In the genomic region with DNA sequence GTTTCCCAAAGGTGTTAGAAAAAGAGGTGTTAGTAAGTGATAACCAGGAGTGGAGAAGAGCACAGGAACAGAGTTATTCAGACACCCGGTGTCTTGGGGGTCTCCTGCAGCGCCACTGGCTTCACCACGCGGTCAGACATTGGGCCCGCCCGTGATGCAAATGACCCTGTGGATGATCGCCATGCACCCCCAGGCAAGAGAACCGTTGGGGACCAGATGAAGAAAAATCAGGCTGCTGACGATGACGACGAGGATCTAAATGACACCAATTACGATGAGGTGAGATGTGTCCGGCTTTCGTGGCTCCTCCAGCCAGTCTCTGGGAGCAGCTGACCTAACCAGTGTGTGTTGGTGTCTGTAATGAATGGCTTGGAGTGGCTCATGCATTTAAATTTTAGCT, we compare ENCODE assay signal across 2 cellular contexts.
TF ChIP-seq lines count a peak whose summit lies in the region.

No MANE protein-coding gene starts in this region.

TF ChIP-seq in HCT116, 20 proteins besides CTCF, POLR2A, EP300 and RAD21:
- TF ChIP-seq CBX3 (IDR thresholded peaks at IDR 0.05; ENCODE audit: low read depth) (no peak), ZBTB33 (IDR thresholded peaks at IDR 0.05; ENCODE audit: extremely low read depth, insufficient replicate concordance, low read length) (no peak)
TF ChIP-seq in HCT116: peak in this region for 0.

TF ChIP-seq in neural cell, 6 proteins besides CTCF, POLR2A, EP300 and RAD21:
- TF ChIP-seq, protein P1, sequence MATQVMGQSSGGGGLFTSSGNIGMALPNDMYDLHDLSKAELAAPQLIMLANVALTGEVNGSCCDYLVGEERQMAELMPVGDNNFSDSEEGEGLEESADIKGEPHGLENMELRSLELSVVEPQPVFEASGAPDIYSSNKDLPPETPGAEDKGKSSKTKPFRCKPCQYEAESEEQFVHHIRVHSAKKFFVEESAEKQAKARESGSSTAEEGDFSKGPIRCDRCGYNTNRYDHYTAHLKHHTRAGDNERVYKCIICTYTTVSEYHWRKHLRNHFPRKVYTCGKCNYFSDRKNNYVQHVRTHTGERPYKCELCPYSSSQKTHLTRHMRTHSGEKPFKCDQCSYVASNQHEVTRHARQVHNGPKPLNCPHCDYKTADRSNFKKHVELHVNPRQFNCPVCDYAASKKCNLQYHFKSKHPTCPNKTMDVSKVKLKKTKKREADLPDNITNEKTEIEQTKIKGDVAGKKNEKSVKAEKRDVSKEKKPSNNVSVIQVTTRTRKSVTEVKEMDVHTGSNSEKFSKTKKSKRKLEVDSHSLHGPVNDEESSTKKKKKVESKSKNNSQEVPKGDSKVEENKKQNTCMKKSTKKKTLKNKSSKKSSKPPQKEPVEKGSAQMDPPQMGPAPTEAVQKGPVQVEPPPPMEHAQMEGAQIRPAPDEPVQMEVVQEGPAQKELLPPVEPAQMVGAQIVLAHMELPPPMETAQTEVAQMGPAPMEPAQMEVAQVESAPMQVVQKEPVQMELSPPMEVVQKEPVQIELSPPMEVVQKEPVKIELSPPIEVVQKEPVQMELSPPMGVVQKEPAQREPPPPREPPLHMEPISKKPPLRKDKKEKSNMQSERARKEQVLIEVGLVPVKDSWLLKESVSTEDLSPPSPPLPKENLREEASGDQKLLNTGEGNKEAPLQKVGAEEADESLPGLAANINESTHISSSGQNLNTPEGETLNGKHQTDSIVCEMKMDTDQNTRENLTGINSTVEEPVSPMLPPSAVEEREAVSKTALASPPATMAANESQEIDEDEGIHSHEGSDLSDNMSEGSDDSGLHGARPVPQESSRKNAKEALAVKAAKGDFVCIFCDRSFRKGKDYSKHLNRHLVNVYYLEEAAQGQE (IDR thresholded peaks at IDR 0.05; ENCODE audit: borderline replicate concordance): no peak
- TF ChIP-seq SMC3 (conservative IDR thresholded peaks at IDR 0.05; ENCODE audit: poor library complexity) (no peak), EZH2 (IDR thresholded peaks at IDR 0.05; ENCODE audit: borderline replicate concordance, insufficient read depth, low read length, poor library complexity, severe bottlenecking) (no peak), MXI1 (conservative IDR thresholded peaks at IDR 0.05; ENCODE audit: poor library complexity, severe bottlenecking) (no peak), TAF1 (IDR thresholded peaks at IDR 0.05; ENCODE audit: low read depth) (no peak), POLR2AphosphoS5 (IDR thresholded peaks at IDR 0.05) (no peak)
